ENCODE assay signal across 19 cellular contexts in genomic region chr18:63203497-63203896, GRCh38.
DNase-seq lines count a peak whose midpoint lies in the region; ATAC-seq and FAIRE-seq lines count a peak whose summit lies in the region.
"Had no signal": no experiment of that assay in that cellular context is flagged by ENCODE, and none has a peak within 500 bp of the region (broad histone marks: within the 10 kb centered on the region; RNA-seq: fewer than 3 reads in every experiment).

No MANE protein-coding gene starts in this region.

- CTCF ChIA-PET in activated CD8-positive, alpha-beta memory T cell treated with anti-CD3 and anti-CD28 coated beads, Interleukin-2, amount 10 ng/mL, durations not matched to agents 7 days and 5 days (lab: Charles Lee) = interaction anchor here (0.6 to 10.6 kb wide), 4 partner anchors 7 to 298 kb away, joined by 3 to 83 read pairs (median 4); partner anchors contain the start of gene BCL2
- CTCF ChIA-PET in CD8-positive, alpha-beta memory T cell (lab: Charles Lee) = interaction anchor here (3.0 kb wide), 1 partner anchor 115 kb away, joined by 10 read pairs; the partner anchor contains the start of gene BCL2
- CTCF ChIA-PET in T-cell (lab: Charles Lee) = interaction anchor here (0.5 to 1.0 kb wide), 4 partner anchors 22 to 488 kb away, joined by 3 to 5 read pairs (median 4); partner anchors contain the start of gene PHLPP1 (in 1 of the 2)

- no peaks in the 10 kb centered on the region for H3K27me3 Mint-ChIP-seq in activated CD8-positive, alpha-beta memory T cell treated with anti-CD3 and anti-CD28 coated beads, Interleukin-2, amount 10 ng/mL, durations not matched to agents 7 days and 5 days
- H3K27me3 Mint-ChIP-seq in CD8-positive, alpha-beta memory T cell = no peaks in the 10 kb centered on the region
- no peaks in the 10 kb centered on the region for H3K27me3 Mint-ChIP-seq in T-cell
- H3K27me3 Mint-ChIP-seq in activated naive CD8-positive, alpha-beta T cell treated with anti-CD3 and anti-CD28 coated beads, Interleukin-2, amount 50 U/mL, for 24 hours = no peaks in the 10 kb centered on the region

- POLR2A ChIA-PET in CD8-positive, alpha-beta memory T cell (lab: Charles Lee) = interaction anchor here (0.7 to 1.3 kb wide), 3 partner anchors 8 to 96 kb away, joined by 3 to 4 read pairs (median 3); no protein-coding TSS in a partner anchor
- POLR2A ChIA-PET in T-cell (lab: Charles Lee) = interaction anchor here in 1 of 2 donors (0.6 kb wide), 1 partner anchor 116 kb away, joined by 4 read pairs; no protein-coding TSS in a partner anchor

- H3K4me1 Mint-ChIP-seq in activated CD8-positive, alpha-beta memory T cell treated with anti-CD3 and anti-CD28 coated beads, Interleukin-2, amount 10 ng/mL, durations not matched to agents 7 days and 5 days = peaks cover 73% of the 10 kb centered on the region
- peaks cover 63 to 75% (median 65%) of the 10 kb centered on the region in 3 donors for H3K4me1 Mint-ChIP-seq in CD8-positive, alpha-beta memory T cell
- peaks cover 61 to 74% (median 72%) of the 10 kb centered on the region in 3 donors for H3K4me1 Mint-ChIP-seq in T-cell
- peaks cover 74% of the 10 kb centered on the region for H3K4me1 Mint-ChIP-seq in activated naive CD8-positive, alpha-beta T cell treated with anti-CD3 and anti-CD28 coated beads, Interleukin-2, amount 50 U/mL, for 24 hours

- no peak for ATAC-seq in activated CD8-positive, alpha-beta memory T cell treated with anti-CD3 and anti-CD28 coated beads, Interleukin-2, amount 10 ng/mL, durations not matched to agents 7 days and 5 days
- no peak for ATAC-seq in T-cell (replicated peaks in 1 of 4)
- no peak for ATAC-seq in activated naive CD8-positive, alpha-beta T cell treated with anti-CD3 and anti-CD28 coated beads, Interleukin-2, amount 50 U/mL, for 24 hours

- no peaks in the 10 kb centered on the region for H3K36me3 ChIP-seq in CD8-positive, alpha-beta memory T cell (ENCODE audit: insufficient read depth, low read length)

- H3K36me3 Mint-ChIP-seq in activated CD8-positive, alpha-beta memory T cell treated with anti-CD3 and anti-CD28 coated beads, Interleukin-2, amount 10 ng/mL, durations not matched to agents 7 days and 5 days = peaks cover 48% of the 10 kb centered on the region
- H3K36me3 Mint-ChIP-seq in CD8-positive, alpha-beta memory T cell = peaks cover 0 to 3% (median 2%) of the 10 kb centered on the region in 3 donors
- peaks cover 8% of the 10 kb centered on the region for H3K36me3 Mint-ChIP-seq in T-cell
- peaks cover 11% of the 10 kb centered on the region for H3K36me3 Mint-ChIP-seq in activated naive CD8-positive, alpha-beta T cell treated with anti-CD3 and anti-CD28 coated beads, Interleukin-2, amount 50 U/mL, for 24 hours (ENCODE audit: low read depth)

- H3K27me3 ChIP-seq in CD8-positive, alpha-beta memory T cell (ENCODE audit: insufficient read depth, low read length, poor library complexity, severe bottlenecking) = no peaks in the 10 kb centered on the region

- H3K27ac Mint-ChIP-seq in activated CD8-positive, alpha-beta memory T cell treated with anti-CD3 and anti-CD28 coated beads, Interleukin-2, amount 10 ng/mL, durations not matched to agents 7 days and 5 days = peak overlapping the region; percentile 91
- peak overlapping the region in 5 of 8 donors; percentile 2 to 83 (median 35) for H3K27ac Mint-ChIP-seq in CD8-positive, alpha-beta memory T cell
- peak overlapping the region; percentile 92 to 94 for H3K27ac Mint-ChIP-seq in T-cell
- H3K27ac Mint-ChIP-seq in activated naive CD8-positive, alpha-beta T cell treated with anti-CD3 and anti-CD28 coated beads, Interleukin-2, amount 50 U/mL, for 24 hours = peak overlapping the region; percentile 21

- no peak for FAIRE-seq in HTR-8/SVneo (lab: Jason Lieb, UNC)
- FAIRE-seq: A204.1, H54 had no signal

- H3K27ac ChIP-seq in CD8-positive, alpha-beta memory T cell (ENCODE audit: low read depth, low read length) = no peak overlapping the region

- no peak overlapping the region for H3K4me3 ChIP-seq in CD8-positive, alpha-beta memory T cell (ENCODE audit: low read length)

- no peaks in the 10 kb centered on the region for H3K9me3 ChIP-seq in CD8-positive, alpha-beta memory T cell (ENCODE audit: low read length)

- peaks cover 92% of the 10 kb centered on the region for H3K4me1 ChIP-seq in CD8-positive, alpha-beta memory T cell (ENCODE audit: insufficient read depth, low read length)

- no peak for DNase-seq in activated CD8-positive, alpha-beta memory T cell treated with anti-CD3 and anti-CD28 coated beads, Interleukin-2, amount 10 ng/mL, durations not matched to agents 7 days and 5 days
- DNase-seq in activated CD8-positive, alpha-beta memory T cell treated with anti-CD3 and anti-CD28 coated beads, Interleukin-2, amount 50 U/mL, for 4 hours = no peak
- no peak for DNase-seq in CD8-positive, alpha-beta memory T cell
- DNase-seq in T-cell = no peak
- no peak for DNase-seq in activated naive CD8-positive, alpha-beta T cell treated with anti-CD3 and anti-CD28 coated beads, Interleukin-2, amount 50 U/mL, for 24 hours
- no peak for DNase-seq in NOMO-1 treated with dmso at 0.1 percent for 144 hours (lab: John Stamatoyannopoulos, UW; ENCODE audit: unreplicated experiment)
- DNase-seq in activated CD4-positive, CD25-positive, alpha-beta regulatory T cell (lab: John Stamatoyannopoulos, UW) = no peak
- no peak for DNase-seq in HTR-8/SVneo (ENCODE audit: insufficient read length, low spot score)
- DNase-seq: Calu3; DMS79; GDM1; KG1; MM.1S; NCI-H1105; NCI-H1694 treated with DMSO at 0.1 percent for 48 hours; NCI-H345; NK-92 treated with Interleukin-12 subunit alpha and Interleukin-12 subunit beta, amount 100 ng/mL, for 24 hours had no signal

- H3K9me3 Mint-ChIP-seq in activated CD8-positive, alpha-beta memory T cell treated with anti-CD3 and anti-CD28 coated beads, Interleukin-2, amount 10 ng/mL, durations not matched to agents 7 days and 5 days (ENCODE audit: low read depth) = no peaks in the 10 kb centered on the region
- H3K9me3 Mint-ChIP-seq in CD8-positive, alpha-beta memory T cell = no peaks in the 10 kb centered on the region
- no peaks in the 10 kb centered on the region for H3K9me3 Mint-ChIP-seq in T-cell
- H3K9me3 Mint-ChIP-seq in activated naive CD8-positive, alpha-beta T cell treated with anti-CD3 and anti-CD28 coated beads, Interleukin-2, amount 50 U/mL, for 24 hours = no peaks in the 10 kb centered on the region

- no peak overlapping the region for H3K4me3 Mint-ChIP-seq in activated CD8-positive, alpha-beta memory T cell treated with anti-CD3 and anti-CD28 coated beads, Interleukin-2, amount 10 ng/mL, durations not matched to agents 7 days and 5 days
- H3K4me3 Mint-ChIP-seq in CD8-positive, alpha-beta memory T cell = peak overlapping the region in 2 of 7 donors; percentile 1 to 27
- H3K4me3 Mint-ChIP-seq in T-cell = no peak overlapping the region
- H3K4me3 Mint-ChIP-seq in activated naive CD8-positive, alpha-beta T cell treated with anti-CD3 and anti-CD28 coated beads, Interleukin-2, amount 50 U/mL, for 24 hours = no peak overlapping the region

Comparison
In these comparisons a context has a peak if more than half of its experiments do, and no peak if none do; other contexts are left out.
1. H3K27ac Mint-ChIP-seq: peak in every context shown above with its lines; median percentile 93 in T-cell; 91 in activated CD8-positive, alpha-beta memory T cell treated with anti-CD3 and anti-CD28 coated beads, Interleukin-2, amount 10 ng/mL, durations not matched to agents 7 days and 5 days; 35 in CD8-positive, alpha-beta memory T cell; 21 in activated naive CD8-positive, alpha-beta T cell treated with anti-CD3 and anti-CD28 coated beads, Interleukin-2, amount 50 U/mL, for 24 hours.